In genomic region chr2:200338692-200339091, GRCh38 we compare ENCODE assay signal across 16 cellular contexts. TPM values are rescaled to one million over a fixed set of nuclear protein-coding genes. Genes with fewer than 3 reads are reported as not detected.
A peak's percentile ranks its signal among the peaks of the same experiment; 100 is the strongest.
DNase-seq lines count a peak whose midpoint lies in the region; ATAC-seq, FAIRE-seq and TF ChIP-seq lines count a peak whose summit lies in the region.
"Had no signal": no experiment of that assay in that cellular context is flagged by ENCODE, and none has a peak within 500 bp of the region (broad histone marks: within the 10 kb centered on the region; RNA-seq: fewer than 3 reads in every experiment).

No MANE protein-coding gene starts in this region.

- POLR2A ChIA-PET in H1 (lab: Charles Lee; ENCODE audit: partially characterized antibody) = interaction anchor here (1.6 to 2.4 kb wide), 2 partner anchors 9 to 24 kb away, joined by 4 to 8 read pairs; no protein-coding TSS in a partner anchor

- no peak overlapping the region for H2BK20ac ChIP-seq in H1 (ENCODE audit: low read length)

- H3K79me1 ChIP-seq in H1 (ENCODE audit: low read depth, low read length) (0 out of 2 replicates have a peak, but pooled peaks cover 4% of the 10 kb centered on the region), mesenchymal stem cell (replicated peaks; ENCODE audit: low read length, poor library complexity, severe bottlenecking) (peaks cover 11% of the 10 kb centered on the region)

- H2AK5ac ChIP-seq in H1 (ENCODE audit: low read depth, low read length) (0 out of 2 replicates have a peak overlapping the region, but pooled peaks have one; percentile 24), mesenchymal stem cell (ENCODE audit: low read length, severe bottlenecking) (peak overlapping the region; percentile 98)

- 93% methylated on average over 4 of the region's 4 CpGs; no CpG with 5 or more reads in 1 of the 2 experiments for WGBS in H1 (ENCODE audit: extremely low coverage in 1 of 2, insufficient coverage in 1 of 2, insufficient read length in 1 of 2, insufficient replicate concordance in 2 of 2, low coverage in 1 of 2, low lambda C conversion rate in 2 of 2, missing lambda C conversion rate in 1 of 2), 2 experiments
- WGBS in mesenchymal stem cell = 64% methylated on average over 4 of the region's 4 CpGs
- WGBS in transverse colon (ENCODE audit: low coverage in 1 of 2), 2 donors = 55 to 61% methylated on average over 4 of the region's 4 CpGs

- H2BK15ac ChIP-seq in H1 (ENCODE audit: low read length) (no peak overlapping the region), mesenchymal stem cell (ENCODE audit: low read depth, poor library complexity, severe bottlenecking) (no peak overlapping the region)

- no peak overlapping the region for H3K4me3 ChIP-seq in H1 (ENCODE audit: extremely low read depth in 1 of 4, insufficient read depth in 2 of 4, low read depth in 3 of 4, low read length in 4 of 4)
- peak overlapping the region in 1 of 2 experiments; percentile 22 for H3K4me3 ChIP-seq in mesenchymal stem cell (ENCODE audit: insufficient read depth in 1 of 2, low read depth in 1 of 2, low read length in 2 of 2)
- H3K4me3 ChIP-seq in transverse colon = no peak overlapping the region

- H3K14ac ChIP-seq in H1 (ENCODE audit: insufficient read length) (no peak overlapping the region), mesenchymal stem cell (ENCODE audit: low read length in 2 of 2) (no peak overlapping the region)

- no peak overlapping the region for H3K56ac ChIP-seq in H1 (replicated peaks; ENCODE audit: insufficient read length, low read depth, low read length)

- H3K9me3 ChIP-seq in H1 (ENCODE audit: insufficient read depth in 2 of 2, low read depth in 1 of 2, low read length in 1 of 2) (no peaks in the 10 kb centered on the region), mesenchymal stem cell (ENCODE audit: control insufficient read depth, low read length) (no peaks in the 10 kb centered on the region), transverse colon (no peaks in the 10 kb centered on the region)
- H3K9me3 ChIP-seq: Caco-2 had no signal

- CTCF ChIA-PET in H1 (lab: Charles Lee; ENCODE audit: partially characterized antibody) = interaction anchor here (0.6 to 1.7 kb wide), 6 partner anchors 13 to 133 kb away, joined by 3 to 4 read pairs (median 3); no protein-coding TSS in a partner anchor

- peaks cover 4 to 8% (median 7%) of the 10 kb centered on the region in 4 experiments; a peak in 5 of 7 replicates for H3K4me1 ChIP-seq in H1 (replicated peaks in 1 of 4; ENCODE audit: control insufficient read depth in 3 of 4, insufficient read depth in 4 of 4, low read length in 3 of 4)
- H3K4me1 ChIP-seq in mesenchymal stem cell (ENCODE audit: control insufficient read depth, insufficient read depth, low read depth, low read length) = peaks cover 6% of the 10 kb centered on the region
- H3K4me1 ChIP-seq in transverse colon = peaks cover 0 to 55% (median 23%) of the 10 kb centered on the region in 4 donors

- DNase-seq in NOMO-1 treated with DMSO at 0.1 percent for 48 hours (lab: John Stamatoyannopoulos, UW; ENCODE audit: unreplicated experiment) = peak; percentile 38
- no peak for DNase-seq in NOMO-1 treated with dmso at 0.1 percent for 144 hours (lab: John Stamatoyannopoulos, UW; ENCODE audit: unreplicated experiment)
- DNase-seq in H1 (ENCODE audit: low read depth in 1 of 2, low spot score in 2 of 2) = no peak
- peak; percentile 41 for DNase-seq in mesenchymal stem cell
- DNase-seq in transverse colon = no peak
- DNase-seq in HK-2 (ENCODE audit: unreplicated experiment) = no peak
- no peak for DNase-seq in NCI-H1436 treated with DMSO at 0.1 percent for 48 hours (lab: John Stamatoyannopoulos, UW)
- DNase-seq: activated CD4-positive, alpha-beta memory T cell treated with anti-CD3 and anti-CD28 coated beads, Interleukin-2, amount 10 ng/mL, durations not matched to agents 7 days and 5 days; activated effector memory CD4-positive, alpha-beta T cell treated with Interleukin-2 at 50 U/mL for 16 hours; Caco-2; effector memory CD8-positive, alpha-beta T cell; natural killer cell; stimulated activated naive CD4-positive, alpha-beta T cell had no signal

- intact Hi-C loops in transverse colon (cut with DNase I; ENCODE audit: low total_unique reads) = no loop called here

- H3K27ac ChIP-seq in H1 (ENCODE audit: low read depth, low read length) = no peak overlapping the region
- H3K27ac ChIP-seq in mesenchymal stem cell (ENCODE audit: low read length, poor library complexity, severe bottlenecking) = peak overlapping the region; percentile 35
- H3K27ac ChIP-seq in transverse colon = peak overlapping the region; percentile 6 to 42 (median 36)
- H3K27ac ChIP-seq: 22Rv1 had no signal

- H4K8ac ChIP-seq in H1 (ENCODE audit: extremely low read depth, insufficient read depth, low read length) (no peak overlapping the region), mesenchymal stem cell (ENCODE audit: low read length) (no peak overlapping the region)

- H2AFZ ChIP-seq in H1 (ENCODE audit: low read length) = no peak overlapping the region
- no peak overlapping the region for H2AFZ ChIP-seq in mesenchymal stem cell (ENCODE audit: low read depth, low read length)

- H3K23ac ChIP-seq in H1 (ENCODE audit: insufficient read length) (no peak overlapping the region), mesenchymal stem cell (ENCODE audit: low read length in 2 of 2) (no peak overlapping the region)

- H3K79me2 ChIP-seq in H1 (ENCODE audit: control insufficient read depth in 1 of 2, insufficient read depth in 2 of 2, low read length in 2 of 2) = peaks cover 0 to 86% of the 10 kb centered on the region in 2 experiments; a peak in 3 of 4 replicates

- in situ Hi-C loops in transverse colon (cut with MboI; ENCODE audit: low pct_ligation_motif_present in 1 of 4, low pct_unique_long_range_greater_than_20kb in 1 of 4, low sequenced_read_pairs in 3 of 4) = no loop called here

- no peak overlapping the region for H4K5ac ChIP-seq in H1 (ENCODE audit: insufficient read length, low read depth, low read length)

- H3K27me3 ChIP-seq in H1 (replicated peaks in 1 of 4; ENCODE audit: control insufficient read depth in 3 of 4, extremely low read depth in 1 of 4, insufficient read depth in 3 of 4, low read length in 3 of 4) (no peaks in the 10 kb centered on the region), mesenchymal stem cell (ENCODE audit: control insufficient read depth in 1 of 2, insufficient read depth in 1 of 2, low read length in 2 of 2) (no peaks in the 10 kb centered on the region), transverse colon (no peaks in the 10 kb centered on the region)

- H3K4me2 ChIP-seq in H1 (ENCODE audit: insufficient read depth in 1 of 2, low read depth in 2 of 2, low read length in 2 of 2) (no peak overlapping the region), mesenchymal stem cell (ENCODE audit: low read length, poor library complexity, severe bottlenecking) (no peak overlapping the region)

- H2BK12ac ChIP-seq in H1 (ENCODE audit: low read depth, low read length) (no peak overlapping the region), mesenchymal stem cell (ENCODE audit: low read length in 2 of 2) (peak overlapping the region in 1 of 2 experiments; percentile 31)

- ATAC-seq in HG03280 (IDR thresholded peaks at IDR 0.05; ENCODE audit: unreplicated experiment) = no peak
- ATAC-seq: effector memory CD8-positive, alpha-beta T cell; natural killer cell had no signal

- H3K36me3 ChIP-seq in H1 (ENCODE audit: control insufficient read depth in 2 of 4, insufficient read depth in 4 of 4, low read length in 3 of 4) (no peaks in the 10 kb centered on the region; a peak in 2 of 8 replicates), mesenchymal stem cell (ENCODE audit: control insufficient read depth in 1 of 2, insufficient read depth in 2 of 2, low read depth in 1 of 2, low read length in 2 of 2) (no peaks in the 10 kb centered on the region), transverse colon (no peaks in the 10 kb centered on the region)

- no peak overlapping the region for H2BK5ac ChIP-seq in H1 (ENCODE audit: low read depth, low read length)
- H2BK5ac ChIP-seq in mesenchymal stem cell (ENCODE audit: low read depth, low read length, poor library complexity, severe bottlenecking) = no peak overlapping the region

- H4K91ac ChIP-seq in H1 (replicated peaks; ENCODE audit: insufficient read length, low read length) (no peak overlapping the region), mesenchymal stem cell (ENCODE audit: low read length) (no peak overlapping the region)

- H2BK120ac ChIP-seq in H1 (replicated peaks; ENCODE audit: low read depth, low read length) = no peak overlapping the region
- H2BK120ac ChIP-seq in mesenchymal stem cell (ENCODE audit: low read depth, low read length) = no peak overlapping the region

- no peak for TF ChIP-seq EP300 in H1 (IDR thresholded peaks at IDR 0.05; ENCODE audit: borderline replicate concordance in 1 of 2, low read depth in 2 of 2, low read length in 2 of 2)
- TF ChIP-seq EP300 in transverse colon (IDR thresholded peaks at IDR 0.05; ENCODE audit: low read depth) = no peak

- TF ChIP-seq CTCF in H1 (IDR thresholded peaks at IDR 0.05; ENCODE audit: control extremely low read depth in 1 of 3, insufficient read depth in 1 of 3, low read depth in 1 of 3, low read length in 3 of 3) (no peak), transverse colon (IDR thresholded peaks at IDR 0.05) (no peak)

- TF ChIP-seq POLR2A in H1 (IDR thresholded peaks at IDR 0.05; ENCODE audit: control extremely low read depth in 1 of 2, low read depth in 2 of 2, low read length in 2 of 2) (no peak), transverse colon (IDR thresholded peaks at IDR 0.05) (no peak)

- H3K23me2 ChIP-seq in H1 (ENCODE audit: low read depth, low read length) = no peaks in the 10 kb centered on the region

- H3K18ac ChIP-seq in H1 (ENCODE audit: extremely low read depth, low read length) = no peak overlapping the region
- H3K18ac ChIP-seq in mesenchymal stem cell (ENCODE audit: low read depth in 1 of 2, low read length in 2 of 2) = peak overlapping the region in 1 of 2 experiments; percentile 56

- FAIRE-seq in H1 (lab: Jason Lieb, UNC) = no peak
- FAIRE-seq: keratinocyte had no signal

- no peak overlapping the region for H3K4ac ChIP-seq in H1 (replicated peaks; ENCODE audit: insufficient read length, low read depth, low read length)
- no peak overlapping the region for H3K4ac ChIP-seq in mesenchymal stem cell (ENCODE audit: low read depth in 1 of 2, low read length in 2 of 2)

- H3K9ac ChIP-seq in H1 (replicated peaks in 1 of 4; ENCODE audit: extremely low read depth in 1 of 4, low read depth in 3 of 4, low read length in 3 of 4) (no peak overlapping the region), mesenchymal stem cell (ENCODE audit: low read length) (peak overlapping the region; percentile 21)

- no peak for TF ChIP-seq RAD21 in H1 (IDR thresholded peaks at IDR 0.05 in 1 of 2, conservative IDR thresholded peaks at IDR 0.05 in 1 of 2; ENCODE audit: low read depth in 2 of 2, low read length in 2 of 2)

- H4K20me1 ChIP-seq in H1 (replicated peaks in 1 of 2; ENCODE audit: control insufficient read depth in 1 of 2, insufficient read depth in 2 of 2, low read length in 2 of 2) = peaks cover 3% of the 10 kb centered on the region in 2 experiments

RNA-seq across cellular contexts. Expression of gene SPATS2L, which starts 32.2 kb away (rescaled TPM):
- total RNA-seq in H1 (2021; fragmentation: NEBNext Ultra II Directional; extraction: Animal tissue kit (Norgen Biotek cat#: 25700)) = 177 and 189 TPM in 2 replicates
- 55.3 and 67.3 TPM in 2 replicates for polyA plus RNA-seq in H1 (2011; rRNA removed)
- polyA plus RNA-seq in H1 (2011; cell fraction: cytosol; rRNA removed) = 93.6 TPM
- 196 TPM for polyA plus RNA-seq in H1 (2011; cell fraction: nucleus; rRNA removed)
- polyA plus RNA-seq in H1 (2012, experiment 1 of 2) = 106 to 126 TPM (median 119 TPM) in 4 replicates
- 30.9 TPM for polyA plus RNA-seq in H1 (2012, experiment 2 of 2)
- polyA plus RNA-seq in H1 (2013, experiment 1 of 2) = 376 TPM
- polyA plus RNA-seq in H1 (2013, experiment 2 of 2) = 381 TPM
- polyA minus RNA-seq in H1 (2011; rRNA and poly(A)+ RNA removed) = 116 and 136 TPM in 2 replicates
- 78.2 TPM for polyA minus RNA-seq in H1 (2011; cell fraction: cytosol; rRNA and poly(A)+ RNA removed)
- polyA minus RNA-seq in H1 (2011; cell fraction: nucleus; rRNA and poly(A)+ RNA removed) = 202 TPM
- 377 TPM for polyA plus RNA-seq in mesenchymal stem cell (2013, experiment 1 of 2)
- polyA plus RNA-seq in mesenchymal stem cell (2013, experiment 2 of 2) = 383 TPM
- 100 to 1,000 TPM in 3 of 4 donors, 10 to 100 TPM in 1; 33.4 to 236 (median 159) TPM for total RNA-seq in transverse colon

Comparison
In these comparisons a context has a peak if more than half of its experiments do, and no peak if none do; other contexts are left out.
1. DNase-seq: peak in NOMO-1 treated with DMSO at 0.1 percent for 48 hours (single experiment) and mesenchymal stem cell (single experiment); none in NOMO-1 treated with dmso at 0.1 percent for 144 hours (single experiment), H1 (0 of 2), transverse colon (single experiment), HK-2 (single experiment) and NCI-H1436 treated with DMSO at 0.1 percent for 48 hours (single experiment).